ENCODE assay signal across 8 cellular contexts in genomic region chr19:18436651-18437478, GRCh38. TPM values are rescaled to one million over a fixed set of nuclear protein-coding genes. Genes with fewer than 3 reads are reported as not detected.
DNase-seq lines count a peak whose midpoint lies in the region; ATAC-seq and TF ChIP-seq lines count a peak whose summit lies in the region.

No MANE protein-coding gene starts in this region.

- DNase-seq in GM12865 (ENCODE audit: low read depth) (peak; percentile 93), NCI-H748 treated with DMSO at 0.1 percent for 48 hours (lab: John Stamatoyannopoulos, UW) (peak; percentile 44), endodermal cell (peak; percentile 95), mucosa of descending colon (peak; percentile 81 to 90 (median 85)), GF-D8 (lab: John Stamatoyannopoulos, UW) (no peak)
- peak; percentile 66 to 70 for DNase-seq in activated CD8-positive, alpha-beta memory T cell treated with anti-CD3 and anti-CD28 coated beads for 1 hour (ENCODE audit: extremely low read depth in 1 of 2, low read depth in 1 of 2)
- peak; percentile 66 for DNase-seq in stimulated activated naive CD4-positive, alpha-beta T cell treated with Interleukin-2 at 50 U/mL for 16 hours (lab: John Stamatoyannopoulos, UW)

- H3K4me1 Mint-ChIP-seq in endodermal cell = peaks cover 13% of the 10 kb centered on the region

- no peaks in the 10 kb centered on the region for H3K27me3 ChIP-seq in endodermal cell (ENCODE audit: control insufficient read depth, insufficient read depth, low read length, poor library complexity, severe bottlenecking)

- peaks cover 22% of the 10 kb centered on the region for H3K4me1 ChIP-seq in endodermal cell (ENCODE audit: control insufficient read depth, insufficient read depth, low read length)
- H3K4me1 ChIP-seq in mucosa of descending colon (ENCODE audit: low read depth) = peaks cover 20% of the 10 kb centered on the region

- H3K4me3 ChIP-seq in GM12865 (ENCODE audit: low read depth, low read length) = peak overlapping the region; percentile 63
- H3K4me3 ChIP-seq in endodermal cell (ENCODE audit: low read length) = peak overlapping the region; percentile 64
- H3K4me3 ChIP-seq in mucosa of descending colon = no peak overlapping the region

- TF ChIP-seq CTCF in GM12865 (IDR thresholded peaks at IDR 0.05; ENCODE audit: insufficient read depth, low read depth, low read length, missing control alignments) (no peak), endodermal cell (conservative IDR thresholded peaks at IDR 0.05) (peak; percentile 53), mucosa of descending colon (IDR thresholded peaks at IDR 0.05) (no peak)

- H3K9ac ChIP-seq in endodermal cell (ENCODE audit: extremely low read depth, low read length, poor library complexity, severe bottlenecking) = no peak overlapping the region

- peak overlapping the region; percentile 49 for H3K27ac Mint-ChIP-seq in endodermal cell

- peaks cover 3% of the 10 kb centered on the region for H3K27me3 Mint-ChIP-seq in endodermal cell (ENCODE audit: insufficient read depth)

- intact Hi-C loops in mucosa of descending colon (cut with DNase I, micrococcal nuclease) = no loop called here

- H3K9me3 ChIP-seq in endodermal cell (ENCODE audit: control insufficient read depth, low read length) (no peaks in the 10 kb centered on the region), mucosa of descending colon (no peaks in the 10 kb centered on the region)

- WGBS in endodermal cell (ENCODE audit: insufficient coverage in 1 of 2, insufficient read length in 1 of 2), 2 experiments = 34 to 48% methylated on average over 27 to 60 of the region's 67 CpGs

- H3K36me3 Mint-ChIP-seq in endodermal cell (ENCODE audit: low read depth) = peaks cover 6% of the 10 kb centered on the region

- no peaks in the 10 kb centered on the region for H3K9me3 Mint-ChIP-seq in endodermal cell

- ATAC-seq in HG02970 (IDR thresholded peaks at IDR 0.05; ENCODE audit: low FRiP score, unreplicated experiment) (peak; percentile 46), mucosa of descending colon (peak; percentile 60)

- H3K4me3 Mint-ChIP-seq in endodermal cell = peak overlapping the region; percentile 63

- H3K36me3 ChIP-seq in endodermal cell (ENCODE audit: control insufficient read depth, insufficient read depth, low read length) (peaks cover 3% of the 10 kb centered on the region), mucosa of descending colon (ENCODE audit: low read depth) (no peaks in the 10 kb centered on the region)

- H3K27ac ChIP-seq in endodermal cell (ENCODE audit: low read depth, low read length) = no peak overlapping the region

RNA-seq across cellular contexts. Expression of gene ISYNA1, which starts 1.1 kb away (rescaled TPM):
- total RNA-seq in endodermal cell = 100 to 1,000 TPM; 156 to 212 TPM
- polyA plus RNA-seq in endodermal cell (2013, experiment 1 of 2) = 502 TPM
- 458 TPM for polyA plus RNA-seq in endodermal cell (2013, experiment 2 of 2)
- total RNA-seq in mucosa of descending colon = 10 to 100 TPM; 10.2 to 20.0 (median 13.2) TPM

RNA-seq across cellular contexts. Expression of gene SSBP4, which starts 17.7 kb away (rescaled TPM):
- total RNA-seq in endodermal cell (10 to 100 TPM; 35.9 to 43.5 TPM), mucosa of descending colon (10 to 100 TPM; 31.2 to 48.6 (median 41.1) TPM)
- polyA plus RNA-seq in endodermal cell (2013, experiment 1 of 2) = 154 TPM
- 157 TPM for polyA plus RNA-seq in endodermal cell (2013, experiment 2 of 2)

RNA-seq across cellular contexts. Expression of gene LRRC25, which starts 39.4 kb away (rescaled TPM):
- total RNA-seq in endodermal cell = not detected
- 0.21 TPM for polyA plus RNA-seq in endodermal cell (2013, experiment 1 of 2)
- 0.21 TPM for polyA plus RNA-seq in endodermal cell (2013, experiment 2 of 2)
- 1 to 10 TPM; 2.1 to 8.8 (median 5.8) TPM for total RNA-seq in mucosa of descending colon

RNA-seq across cellular contexts. Expression of gene GDF15, which starts 50.9 kb away (rescaled TPM):
- total RNA-seq in endodermal cell (1 to 10 TPM in 1 of 2 donors, under 1 TPM in 1; 0.90 to 2.2 TPM), mucosa of descending colon (10 to 100 TPM; 13.8 to 28.2 (median 20.4) TPM)
- polyA plus RNA-seq in endodermal cell (2013, experiment 1 of 2) = 15.5 TPM
- 18.2 TPM for polyA plus RNA-seq in endodermal cell (2013, experiment 2 of 2)

Comparison
In these comparisons a context has a peak if more than half of its experiments do, and no peak if none do; other contexts are left out.
1. RNA of gene ISYNA1, which starts 1.1 kb away (total RNA-seq): 156 to 212 TPM in endodermal cell; 10.2 to 20.0 TPM in mucosa of descending colon; every median in the first group is over 4 times any median in the second.